ENCODE assay signal across 8 cellular contexts in the genomic region with DNA sequence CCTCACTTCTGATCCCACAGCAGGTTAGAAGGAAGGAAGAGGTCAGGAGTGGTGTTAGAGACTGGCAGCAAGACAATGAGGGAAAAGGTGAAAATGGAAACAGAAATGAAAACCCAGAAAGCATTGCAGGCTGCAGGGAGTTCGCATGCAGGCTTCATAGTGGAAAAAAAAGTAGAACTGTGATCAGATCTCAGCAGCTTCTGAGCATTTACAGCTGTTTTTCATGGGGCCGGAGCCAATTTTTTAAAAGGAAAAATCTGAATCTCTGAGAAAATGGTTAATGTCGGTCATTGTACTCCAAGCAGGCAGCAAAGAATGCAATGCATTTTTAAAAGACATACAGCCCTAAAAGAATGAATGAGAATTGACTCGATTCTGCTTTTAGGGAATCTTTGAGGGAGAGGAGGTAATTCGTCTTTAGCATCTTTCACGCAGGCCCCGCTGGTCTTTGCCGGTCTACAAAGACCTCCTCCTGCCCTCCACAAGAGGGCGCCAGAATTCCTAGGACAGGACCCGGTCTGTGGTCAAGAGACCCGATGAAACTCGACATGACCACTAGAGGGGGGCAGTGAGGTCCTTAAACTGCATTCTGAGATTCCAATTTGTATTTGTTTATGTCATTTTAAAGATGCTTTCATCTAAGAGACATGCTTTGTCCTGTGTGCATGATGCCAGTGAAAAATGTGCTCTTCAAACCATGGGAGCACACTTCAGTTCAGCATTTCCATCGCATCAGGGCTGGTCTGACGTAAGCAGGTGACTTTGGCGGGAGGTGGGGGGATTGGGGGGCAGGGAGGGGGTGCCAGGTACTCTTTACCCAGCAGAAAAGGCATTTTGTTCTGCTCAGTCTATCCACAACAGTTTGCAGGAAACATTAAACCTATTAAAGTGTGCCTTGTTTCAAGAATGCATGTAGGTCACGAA. TPM values are rescaled to one million over a fixed set of nuclear protein-coding genes. Genes with fewer than 3 reads are reported as not detected.
A peak's percentile ranks its signal among the peaks of the same experiment; 100 is the strongest.
DNase-seq lines count a peak whose midpoint lies in the region; ATAC-seq and TF ChIP-seq lines count a peak whose summit lies in the region.

No MANE protein-coding gene starts in this region.

- H3K27ac ChIP-seq in adrenal gland = no peak overlapping the region

- 19 to 25% (median 21%) methylated on average over 16 of the region's 16 CpGs for WGBS in adrenal gland, 4 donors

- H3K4me3 ChIP-seq in adrenal gland = no peak overlapping the region

- H3K9me3 ChIP-seq in adrenal gland (replicated peaks in 1 of 3) = no peaks in the 10 kb centered on the region

- no peaks in the 10 kb centered on the region for H3K27me3 ChIP-seq in adrenal gland

- peak; percentile 87 for ATAC-seq in HG02759 (IDR thresholded peaks at IDR 0.05; ENCODE audit: unreplicated experiment)
- peak; percentile 96 to 97 for ATAC-seq in left cardiac atrium
- no peak for ATAC-seq in HG03442 (IDR thresholded peaks at IDR 0.05; ENCODE audit: unreplicated experiment)

- no peaks in the 10 kb centered on the region for H3K4me1 ChIP-seq in adrenal gland (replicated peaks in 1 of 2)

- TF ChIP-seq POLR2A in adrenal gland (IDR thresholded peaks at IDR 0.05) = no peak

- TF ChIP-seq CTCF in GM12874 (IDR thresholded peaks at IDR 0.05; ENCODE audit: insufficient read depth, low read depth, low read length) (peak; percentile 95), adrenal gland (IDR thresholded peaks at IDR 0.05) (peak; percentile 98 to 99 (median 99))

- no peaks in the 10 kb centered on the region for H3K36me3 ChIP-seq in adrenal gland (replicated peaks in 1 of 2)

- DNase-seq in NCI-H1417 (lab: John Stamatoyannopoulos, UW) (peak; percentile 78 to 96 (median 81)), T follicular helper cell (ENCODE audit: low read depth) (peak; percentile 78), adrenal gland (peak; percentile 88 to 95 (median 92)), left cardiac atrium (peak; percentile 85), retina (peak; percentile 77)

- intact Hi-C loops in adrenal gland (cut with DNase I) (loop anchor here in 1 of 2 donors (10.0 kb wide), 2 partner anchors 120 to 440 kb away; a partner anchor contains a TSS), left cardiac atrium (cut with DNase I) (loop anchor here (2.0 to 10.0 kb wide), 9 partner anchors 90 to 443 kb away; a partner anchor contains a TSS)

RNA-seq across cellular contexts. Expression of a gene that starts 43.7 kb away (rescaled TPM):
- total RNA-seq in adrenal gland (not detected), left cardiac atrium (under 1 TPM in 1 of 2 donors, not detected in 1; 0.18 TPM)
- polyA plus RNA-seq in adrenal gland = not detected
